Comparison of ENCODE assay signal across 1 cellular context in the genomic region with DNA sequence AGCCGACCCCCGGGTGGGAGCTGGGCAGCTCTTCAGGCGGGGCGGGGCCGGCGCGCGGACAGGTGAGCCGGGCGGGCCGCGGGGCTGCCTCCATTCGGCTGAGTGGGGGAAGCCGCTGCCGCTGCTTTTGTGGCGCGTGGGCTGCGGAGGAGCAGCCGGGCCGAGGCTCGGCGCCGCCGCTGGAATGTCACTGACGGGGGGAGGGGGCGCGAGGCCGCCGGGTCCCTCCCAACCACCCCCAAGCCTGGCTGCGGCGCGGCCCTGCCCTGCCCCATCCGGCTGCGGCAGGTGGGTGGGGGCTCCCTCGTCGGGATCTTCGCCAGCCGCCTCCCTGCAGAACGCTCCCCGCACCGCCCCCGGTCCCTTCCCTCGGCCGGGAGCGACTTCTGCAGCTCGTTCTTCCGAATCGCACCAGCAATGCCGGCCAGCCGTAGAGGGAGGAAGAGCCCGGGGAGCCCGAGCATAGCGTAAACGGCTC.
TF ChIP-seq lines count a peak whose summit lies in the region.

No MANE protein-coding gene starts in this region.

TF ChIP-seq in H1, 55 proteins besides CTCF, POLR2A, EP300 and RAD21 (continued from another document):
- no peak for TF ChIP-seq TBP (IDR thresholded peaks at IDR 0.05; ENCODE audit: low read depth, low read length)
- no peak for TF ChIP-seq JUND (IDR thresholded peaks at IDR 0.05; ENCODE audit: low read length)
- TF ChIP-seq KDM4A (IDR thresholded peaks at IDR 0.05; ENCODE audit: low read depth, low read length, severe bottlenecking) = peak; percentile 28
- TF ChIP-seq SP2 (IDR thresholded peaks at IDR 0.05; ENCODE audit: low read length) = no peak
- TF ChIP-seq, protein P1, sequence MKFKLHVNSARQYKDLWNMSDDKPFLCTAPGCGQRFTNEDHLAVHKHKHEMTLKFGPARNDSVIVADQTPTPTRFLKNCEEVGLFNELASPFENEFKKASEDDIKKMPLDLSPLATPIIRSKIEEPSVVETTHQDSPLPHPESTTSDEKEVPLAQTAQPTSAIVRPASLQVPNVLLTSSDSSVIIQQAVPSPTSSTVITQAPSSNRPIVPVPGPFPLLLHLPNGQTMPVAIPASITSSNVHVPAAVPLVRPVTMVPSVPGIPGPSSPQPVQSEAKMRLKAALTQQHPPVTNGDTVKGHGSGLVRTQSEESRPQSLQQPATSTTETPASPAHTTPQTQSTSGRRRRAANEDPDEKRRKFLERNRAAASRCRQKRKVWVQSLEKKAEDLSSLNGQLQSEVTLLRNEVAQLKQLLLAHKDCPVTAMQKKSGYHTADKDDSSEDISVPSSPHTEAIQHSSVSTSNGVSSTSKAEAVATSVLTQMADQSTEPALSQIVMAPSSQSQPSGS (IDR thresholded peaks at IDR 0.05; ENCODE audit: low read length) = no peak
- TF ChIP-seq EZH2 (IDR thresholded peaks at IDR 0.05; ENCODE audit: low read depth, low read length, severe bottlenecking) = no peak
- TF ChIP-seq GABPA (IDR thresholded peaks at IDR 0.05; ENCODE audit: borderline replicate concordance, insufficient read depth, low read length) = 0 out of 2 replicates have a peak, but pooled peaks have one; percentile 11
- no peak for TF ChIP-seq POLR2AphosphoS5 (IDR thresholded peaks at IDR 0.05; ENCODE audit: low read depth, low read length)
- no peak for TF ChIP-seq KDM1A (IDR thresholded peaks at IDR 0.05; ENCODE audit: borderline replicate concordance, low read length)
- TF ChIP-seq ASH2L (IDR thresholded peaks at IDR 0.05; ENCODE audit: low read length) = peak; percentile 27
- 0 out of 4 replicates have a peak, but pooled peaks have one; percentile 1 to 19 for TF ChIP-seq HDAC2 (IDR thresholded peaks at IDR 0.05; ENCODE audit: borderline replicate concordance in 1 of 2, low read depth in 2 of 2, low read length in 2 of 2)
- TF ChIP-seq CREB1 (IDR thresholded peaks at IDR 0.05) = no peak
- TF ChIP-seq RBBP5 (IDR thresholded peaks at IDR 0.05; ENCODE audit: borderline replicate concordance, low read depth, low read length) = peak; percentile 27; the same call in 1 of the 2 replicates
- TF ChIP-seq KDM5A (IDR thresholded peaks at IDR 0.05; ENCODE audit: low read length) = no peak
- TF ChIP-seq RFX5 (IDR thresholded peaks at IDR 0.05; ENCODE audit: borderline replicate concordance, low read depth, low read length) = no peak
- no peak for TF ChIP-seq BCL11A (IDR thresholded peaks at IDR 0.05; ENCODE audit: low read depth in 2 of 2, low read length in 2 of 2)
- no peak for TF ChIP-seq HDAC6 (IDR thresholded peaks at IDR 0.05; ENCODE audit: low read depth, low read length)
- peak in 1 of 2 experiments; percentile 57; a peak in 1 of 4 replicates for TF ChIP-seq SIN3A (conservative IDR thresholded peaks at IDR 0.05 in 1 of 2, IDR thresholded peaks at IDR 0.05 in 1 of 2; ENCODE audit: low read depth in 1 of 2, low read length in 2 of 2)
- TF ChIP-seq TEAD4 (IDR thresholded peaks at IDR 0.05; ENCODE audit: low read depth, low read length) = peak; percentile 86
- no peak for TF ChIP-seq YY1 (IDR thresholded peaks at IDR 0.05; ENCODE audit: low read depth, low read length)
- TF ChIP-seq CTBP2 (IDR thresholded peaks at IDR 0.05; ENCODE audit: borderline replicate concordance, insufficient read depth, insufficient read length, low read length) = no peak
- TF ChIP-seq, protein P2, sequence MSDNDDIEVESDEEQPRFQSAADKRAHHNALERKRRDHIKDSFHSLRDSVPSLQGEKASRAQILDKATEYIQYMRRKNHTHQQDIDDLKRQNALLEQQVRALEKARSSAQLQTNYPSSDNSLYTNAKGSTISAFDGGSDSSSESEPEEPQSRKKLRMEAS (IDR thresholded peaks at IDR 0.05) = peak; percentile 36; the same call in 1 of the 2 replicates
